In the genomic region with DNA sequence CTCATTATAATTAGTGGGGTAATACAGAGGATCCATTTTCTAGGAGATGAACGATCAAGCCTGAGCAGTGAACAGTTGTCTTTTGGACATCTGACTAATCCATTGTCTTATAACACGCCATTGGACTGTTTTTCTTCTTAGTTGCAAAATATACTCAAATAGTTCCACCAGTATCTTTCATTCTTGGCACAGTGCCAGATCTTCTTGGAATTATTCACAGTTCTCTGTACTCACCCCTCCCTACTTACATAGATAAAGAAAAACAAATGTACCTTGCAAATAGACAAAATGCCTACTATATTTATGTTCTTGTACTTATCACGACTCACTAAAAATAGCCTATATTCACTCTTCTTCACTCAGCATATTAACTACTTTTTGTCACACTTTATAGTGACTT, we compare ENCODE assay signal across 6 cellular contexts. TPM values are rescaled to one million over a fixed set of nuclear protein-coding genes. Genes with fewer than 3 reads are reported as not detected.
DNase-seq lines count a peak whose midpoint lies in the region; ATAC-seq and TF ChIP-seq lines count a peak whose summit lies in the region.

No MANE protein-coding gene starts in this region.

- H3K4me1 ChIP-seq in ACC112 (ENCODE audit: control insufficient read depth, insufficient read depth, low read length, unreplicated experiment): peaks cover 36% of the 10 kb centered on the region
- H3K4me1 ChIP-seq in esophagus muscularis mucosa: peaks cover 13 to 32% (median 24%) of the 10 kb centered on the region in 4 donors

- no peaks in the 10 kb centered on the region for H3K9me3 ChIP-seq in esophagus muscularis mucosa

- H3K27me3 ChIP-seq in ACC112 (ENCODE audit: insufficient read depth, low read length) (no peaks in the 10 kb centered on the region), esophagus muscularis mucosa (no peaks in the 10 kb centered on the region)

- peak overlapping the region; percentile 34; the same call in 1 of the 2 replicates for H3K4me3 ChIP-seq in ACC112 (ENCODE audit: low read depth, low read length)
- H3K4me3 ChIP-seq in esophagus muscularis mucosa: no peak overlapping the region

- intact Hi-C loops in esophagus muscularis mucosa (cut with DNase I): no loop called here

- no peak for TF ChIP-seq EP300 in Ishikawa (IDR thresholded peaks at IDR 0.05; ENCODE audit: borderline replicate concordance)
- TF ChIP-seq EP300 in esophagus muscularis mucosa (IDR thresholded peaks at IDR 0.05): no peak

- no peak for TF ChIP-seq RAD21 in Ishikawa (IDR thresholded peaks at IDR 0.05; ENCODE audit: low read depth)

- peak overlapping the region; percentile 91 for H2AFZ ChIP-seq in ACC112 (ENCODE audit: low read length, unreplicated experiment)

- no peak for TF ChIP-seq CTCF in esophagus muscularis mucosa (IDR thresholded peaks at IDR 0.05)

- H3K79me2 ChIP-seq in ACC112 (ENCODE audit: control insufficient read depth, insufficient read depth, low read length, unreplicated experiment): peaks cover 4% of the 10 kb centered on the region

- H3K27ac ChIP-seq in ACC112 (ENCODE audit: low read depth, low read length) (peak overlapping the region; percentile 89), esophagus muscularis mucosa (replicated peaks in 1 of 4) (peak overlapping the region in 3 of 4 donors; percentile 18 to 68 (median 53))

- ATAC-seq in HG02840 (IDR thresholded peaks at IDR 0.05; ENCODE audit: low FRiP score, unreplicated experiment): no peak

- no peak for TF ChIP-seq POLR2A in esophagus muscularis mucosa (IDR thresholded peaks at IDR 0.05; ENCODE audit: low read depth)

- DNase-seq in esophagus muscularis mucosa (ENCODE audit: extremely low spot score) (no peak), SW 1271 (lab: John Stamatoyannopoulos, UW) (no peak), AG08396 (ENCODE audit: low spot score) (no peak)

- WGBS in esophagus muscularis mucosa: 33% methylated on average over 3 of the region's 3 CpGs

- H3K36me3 ChIP-seq in ACC112 (ENCODE audit: insufficient read depth, low read length) (no peaks in the 10 kb centered on the region), esophagus muscularis mucosa (no peaks in the 10 kb centered on the region)

TF ChIP-seq in Ishikawa, 13 proteins besides CTCF, POLR2A, EP300 and RAD21:
- TF ChIP-seq NFIC (IDR thresholded peaks at IDR 0.05) (peak; percentile 95), TAF1 (IDR thresholded peaks at IDR 0.05; ENCODE audit: low read depth) (no peak), EGR1 (IDR thresholded peaks at IDR 0.05) (no peak)
TF ChIP-seq in Ishikawa: peak in this region for 1.

RNA-seq across cellular contexts. Expression of a gene that starts 3.8 kb away (rescaled TPM):
- total RNA-seq in esophagus muscularis mucosa: 1 to 10 TPM; 1.2 to 2.2 (median 1.9) TPM

RNA-seq across cellular contexts. Expression of a gene that starts 4.0 kb away (rescaled TPM):
- 10 to 100 TPM; 46.5 to 75.8 (median 58.4) TPM for total RNA-seq in esophagus muscularis mucosa

RNA-seq across cellular contexts. Expression of a gene that starts 16.9 kb away (rescaled TPM):
- total RNA-seq in esophagus muscularis mucosa: 10 to 100 TPM; 23.9 to 48.6 (median 33.5) TPM

RNA-seq across cellular contexts. Expression of a gene that starts 26.9 kb away (rescaled TPM):
- 10 to 100 TPM in 3 of 4 donors, 1 to 10 TPM in 1; 8.0 to 21.2 (median 13.4) TPM for total RNA-seq in esophagus muscularis mucosa

RNA-seq across cellular contexts. Expression of a gene that starts 57.7 kb away (rescaled TPM):
- 10 to 100 TPM; 38.8 to 65.2 (median 48.3) TPM for total RNA-seq in esophagus muscularis mucosa
